ENCODE assay signal across 1 cellular context in the genomic region with DNA sequence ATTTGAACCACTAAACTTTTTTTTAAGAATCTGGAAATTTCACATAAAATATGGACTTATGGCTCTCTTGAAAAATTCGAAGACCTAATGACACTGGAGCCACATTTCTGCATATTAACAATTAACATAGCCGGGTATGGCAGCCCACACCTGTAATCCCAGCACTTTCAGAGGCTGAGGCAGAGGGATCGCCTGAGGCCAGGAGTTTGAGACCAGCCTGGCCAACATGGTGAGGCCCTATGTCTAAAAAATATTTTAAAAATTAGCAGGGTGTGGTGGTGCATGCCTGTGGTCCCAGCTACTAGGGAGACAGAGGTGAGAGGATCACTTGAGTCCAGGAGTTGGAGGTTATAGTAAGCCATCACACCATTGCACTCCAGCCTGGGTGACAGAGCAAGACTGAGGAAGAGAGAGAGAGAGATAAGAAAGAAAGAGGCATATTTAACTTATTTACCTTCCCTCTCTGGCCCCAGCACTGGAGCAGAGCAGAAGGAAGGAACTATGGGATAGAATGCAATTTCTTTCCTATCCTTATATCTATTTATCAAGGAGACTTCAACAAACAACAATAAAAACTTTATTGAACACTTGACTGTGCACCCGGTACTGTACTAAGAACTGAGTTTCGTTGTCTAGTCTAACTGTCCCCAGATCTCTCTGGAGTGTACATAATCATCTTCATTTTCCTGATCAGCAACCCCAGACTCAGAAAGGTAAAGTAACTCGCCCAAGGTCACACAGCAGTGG.
A peak's percentile ranks its signal among the peaks of the same experiment; 100 is the strongest.
TF ChIP-seq lines count a peak whose summit lies in the region.

No MANE protein-coding gene starts in this region.

TF ChIP-seq in K562, 482 proteins besides CTCF, POLR2A, EP300 and RAD21 (continued from another document):
- TF ChIP-seq, protein P1, sequence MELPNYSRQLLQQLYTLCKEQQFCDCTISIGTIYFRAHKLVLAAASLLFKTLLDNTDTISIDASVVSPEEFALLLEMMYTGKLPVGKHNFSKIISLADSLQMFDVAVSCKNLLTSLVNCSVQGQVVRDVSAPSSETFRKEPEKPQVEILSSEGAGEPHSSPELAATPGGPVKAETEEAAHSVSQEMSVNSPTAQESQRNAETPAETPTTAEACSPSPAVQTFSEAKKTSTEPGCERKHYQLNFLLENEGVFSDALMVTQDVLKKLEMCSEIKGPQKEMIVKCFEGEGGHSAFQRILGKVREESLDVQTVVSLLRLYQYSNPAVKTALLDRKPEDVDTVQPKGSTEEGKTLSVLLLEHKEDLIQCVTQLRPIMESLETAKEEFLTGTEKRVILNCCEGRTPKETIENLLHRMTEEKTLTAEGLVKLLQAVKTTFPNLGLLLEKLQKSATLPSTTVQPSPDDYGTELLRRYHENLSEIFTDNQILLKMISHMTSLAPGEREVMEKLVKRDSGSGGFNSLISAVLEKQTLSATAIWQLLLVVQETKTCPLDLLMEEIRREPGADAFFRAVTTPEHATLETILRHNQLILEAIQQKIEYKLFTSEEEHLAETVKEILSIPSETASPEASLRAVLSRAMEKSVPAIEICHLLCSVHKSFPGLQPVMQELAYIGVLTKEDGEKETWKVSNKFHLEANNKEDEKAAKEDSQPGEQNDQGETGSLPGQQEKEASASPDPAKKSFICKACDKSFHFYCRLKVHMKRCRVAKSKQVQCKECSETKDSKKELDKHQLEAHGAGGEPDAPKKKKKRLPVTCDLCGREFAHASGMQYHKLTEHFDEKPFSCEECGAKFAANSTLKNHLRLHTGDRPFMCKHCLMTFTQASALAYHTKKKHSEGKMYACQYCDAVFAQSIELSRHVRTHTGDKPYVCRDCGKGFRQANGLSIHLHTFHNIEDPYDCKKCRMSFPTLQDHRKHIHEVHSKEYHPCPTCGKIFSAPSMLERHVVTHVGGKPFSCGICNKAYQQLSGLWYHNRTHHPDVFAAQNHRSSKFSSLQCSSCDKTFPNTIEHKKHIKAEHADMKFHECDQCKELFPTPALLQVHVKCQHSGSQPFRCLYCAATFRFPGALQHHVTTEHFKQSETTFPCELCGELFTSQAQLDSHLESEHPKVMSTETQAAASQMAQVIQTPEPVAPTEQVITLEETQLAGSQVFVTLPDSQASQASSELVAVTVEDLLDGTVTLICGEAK (IDR thresholded peaks at IDR 0.05), result peak; percentile 81
- TF ChIP-seq, protein P1 (CRISPR knock-in tag; IDR thresholded peaks at IDR 0.05), result no peak
- TF ChIP-seq, protein P2, sequence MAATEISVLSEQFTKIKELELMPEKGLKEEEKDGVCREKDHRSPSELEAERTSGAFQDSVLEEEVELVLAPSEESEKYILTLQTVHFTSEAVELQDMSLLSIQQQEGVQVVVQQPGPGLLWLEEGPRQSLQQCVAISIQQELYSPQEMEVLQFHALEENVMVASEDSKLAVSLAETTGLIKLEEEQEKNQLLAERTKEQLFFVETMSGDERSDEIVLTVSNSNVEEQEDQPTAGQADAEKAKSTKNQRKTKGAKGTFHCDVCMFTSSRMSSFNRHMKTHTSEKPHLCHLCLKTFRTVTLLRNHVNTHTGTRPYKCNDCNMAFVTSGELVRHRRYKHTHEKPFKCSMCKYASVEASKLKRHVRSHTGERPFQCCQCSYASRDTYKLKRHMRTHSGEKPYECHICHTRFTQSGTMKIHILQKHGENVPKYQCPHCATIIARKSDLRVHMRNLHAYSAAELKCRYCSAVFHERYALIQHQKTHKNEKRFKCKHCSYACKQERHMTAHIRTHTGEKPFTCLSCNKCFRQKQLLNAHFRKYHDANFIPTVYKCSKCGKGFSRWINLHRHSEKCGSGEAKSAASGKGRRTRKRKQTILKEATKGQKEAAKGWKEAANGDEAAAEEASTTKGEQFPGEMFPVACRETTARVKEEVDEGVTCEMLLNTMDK (IDR thresholded peaks at IDR 0.05; ENCODE audit: borderline replicate concordance, insufficient read depth, low read depth, low read length, poor library complexity, severe bottlenecking), result no peak
- TF ChIP-seq PPARD (CRISPR knock-in tag; IDR thresholded peaks at IDR 0.05) (no peak), RBM25 (IDR thresholded peaks at IDR 0.05; ENCODE audit: low read depth, low read length, severe bottlenecking) (peak; percentile 34), NCOA4 (IDR thresholded peaks at IDR 0.05; ENCODE audit: partially characterized antibody) (no peak)
